Comparison of ENCODE assay signal across 19 cellular contexts in genomic region chr5:116388564-116389258, GRCh38.
DNase-seq lines count a peak whose midpoint lies in the region; ATAC-seq, FAIRE-seq and TF ChIP-seq lines count a peak whose summit lies in the region.
"Had no signal": no experiment of that assay in that cellular context is flagged by ENCODE, and none has a peak within 500 bp of the region (broad histone marks: within the 10 kb centered on the region; RNA-seq: fewer than 3 reads in every experiment).

No MANE protein-coding gene starts in this region.

- H3K36me3 ChIP-seq in gastroesophageal sphincter = no peaks in the 10 kb centered on the region
- H3K36me3 ChIP-seq: MG63, ovary had no signal

- peaks cover 0 to 3% (median 1%) of the 10 kb centered on the region in 3 donors for H3K27me3 Mint-ChIP-seq in immature natural killer cell (ENCODE audit: low read depth in 3 of 3)

- TF ChIP-seq POLR2A in gastroesophageal sphincter (IDR thresholded peaks at IDR 0.05) = no peak

- no peak overlapping the region for H3K4me3 ChIP-seq in gastroesophageal sphincter
- H3K4me3 ChIP-seq: MG63, ovary, skin epidermis had no signal

- no peaks in the 10 kb centered on the region for H3K27me3 ChIP-seq in gastroesophageal sphincter
- H3K27me3 ChIP-seq: MG63, ovary had no signal

- no peak for TF ChIP-seq CTCF in gastroesophageal sphincter (IDR thresholded peaks at IDR 0.05)

- FAIRE-seq in HTR-8/SVneo (lab: Jason Lieb, UNC) = no peak
- FAIRE-seq: endometrium, GM12891 had no signal

- H3K27ac Mint-ChIP-seq in immature natural killer cell = no peak overlapping the region

- H3K4me3 Mint-ChIP-seq in immature natural killer cell = no peak overlapping the region

- H3K27ac ChIP-seq in gastroesophageal sphincter = no peak overlapping the region
- H3K27ac ChIP-seq: ovary, skin epidermis had no signal

- peaks cover 0 to under 1% (median 0%) of the 10 kb centered on the region in 3 donors for H3K4me1 ChIP-seq in gastroesophageal sphincter

- peaks cover 21 to 27% (median 25%) of the 10 kb centered on the region in 3 donors for H3K36me3 Mint-ChIP-seq in immature natural killer cell

- ATAC-seq in gastroesophageal sphincter (peak; percentile 56), HG03457 (IDR thresholded peaks at IDR 0.05; ENCODE audit: unreplicated experiment) (no peak)
- ATAC-seq: activated CD4-positive, CD25-positive, alpha-beta regulatory T cell treated with anti-CD3 and anti-CD28 coated beads, Interleukin-2, amount 50 U/mL, for 24 hours had no signal

- no peaks in the 10 kb centered on the region for H3K4me1 Mint-ChIP-seq in immature natural killer cell

- WGBS in gastroesophageal sphincter (ENCODE audit: low coverage in 1 of 2), 2 donors = 79 to 82% methylated on average over 5 to 11 of the region's 11 CpGs

- no peaks in the 10 kb centered on the region for H3K9me3 ChIP-seq in gastroesophageal sphincter
- H3K9me3 ChIP-seq: ovary had no signal

- DNase-seq in kidney glomerular epithelial cell (lab: John Stamatoyannopoulos, UW) = peak; percentile 78
- DNase-seq in renal cortical epithelial cell (ENCODE audit: low read depth) = peak; percentile 87
- no peak for DNase-seq in immature natural killer cell
- no peak for DNase-seq in UCSD-AML1 (lab: John Stamatoyannopoulos, UW; ENCODE audit: unreplicated experiment)
- no peak for DNase-seq in HTR-8/SVneo (ENCODE audit: insufficient read length, low spot score)
- DNase-seq: activated gamma-delta T cell, anterior cingulate cortex, foreskin melanocyte, GDM1, MG63, NCI-H345, ovary had no signal

- TF ChIP-seq EP300 in Ishikawa (IDR thresholded peaks at IDR 0.05; ENCODE audit: borderline replicate concordance) (peak; percentile 46), gastroesophageal sphincter (IDR thresholded peaks at IDR 0.05) (no peak)

- no peak; the same call in 1 of the 2 replicates for TF ChIP-seq RAD21 in Ishikawa (IDR thresholded peaks at IDR 0.05; ENCODE audit: low read depth)

- peaks cover 0 to 6% (median 0%) of the 10 kb centered on the region in 6 donors for H3K9me3 Mint-ChIP-seq in immature natural killer cell

TF ChIP-seq in Ishikawa, 13 proteins besides CTCF, POLR2A, EP300 and RAD21:
- TF ChIP-seq TAF1 (IDR thresholded peaks at IDR 0.05; ENCODE audit: low read depth) (no peak), MAX (IDR thresholded peaks at IDR 0.05) (no peak), NFIC (IDR thresholded peaks at IDR 0.05) (peak; percentile 73), USF1 (IDR thresholded peaks at IDR 0.05) (peak; percentile 71), REST (IDR thresholded peaks at IDR 0.05; ENCODE audit: low read depth) (no peak), TEAD4 (IDR thresholded peaks at IDR 0.05) (peak; percentile 26; the same call in 1 of the 2 replicates), ZBTB7A (IDR thresholded peaks at IDR 0.05; ENCODE audit: low read depth) (no peak), CREB1 (IDR thresholded peaks at IDR 0.05; ENCODE audit: low read depth) (no peak), FOXM1 (IDR thresholded peaks at IDR 0.05; ENCODE audit: borderline replicate concordance, low read depth) (no peak), EGR1 (IDR thresholded peaks at IDR 0.05) (no peak), TCF12 (IDR thresholded peaks at IDR 0.05; ENCODE audit: low read depth) (peak; percentile 79)

Comparison
In these comparisons a context has a peak if more than half of its experiments do, and no peak if none do; other contexts are left out.
1. DNase-seq: peak in kidney glomerular epithelial cell (single experiment) and renal cortical epithelial cell (single experiment); none in immature natural killer cell (0 of 3), UCSD-AML1 (single experiment) and HTR-8/SVneo (single experiment).